1 cellular context compared by ENCODE assay signal in genomic region chr5:134845852-134846640, GRCh38.
TF ChIP-seq lines count a peak whose summit lies in the region.

Gene C5orf24, plus strand, starts transcription at chr5:134845968. Its CDS starts 8,933 bp downstream, at chr5:134854901.

TF ChIP-seq in K562, 482 proteins besides CTCF, POLR2A, EP300 and RAD21 (continued from another document and continues in another):
- TF ChIP-seq GTF2E2 (tag; IDR thresholded peaks at IDR 0.05), result no peak
- no peak for TF ChIP-seq NUFIP1 (IDR thresholded peaks at IDR 0.05; ENCODE audit: partially characterized antibody)
- TF ChIP-seq HDAC3 (IDR thresholded peaks at IDR 0.05; ENCODE audit: borderline replicate concordance, partially characterized antibody), result no peak
- TF ChIP-seq MXD1 (CRISPR knock-in tag; IDR thresholded peaks at IDR 0.05; ENCODE audit: borderline replicate concordance, poor library complexity, severe bottlenecking), result no peak
- TF ChIP-seq WHSC1 (IDR thresholded peaks at IDR 0.05; ENCODE audit: low read length), result no peak
- TF ChIP-seq POLR2G (IDR thresholded peaks at IDR 0.05; ENCODE audit: low read depth, low read length), result peak; percentile 100
- TF ChIP-seq PHB2 (IDR thresholded peaks at IDR 0.05; ENCODE audit: low read depth), result no peak
- no peak for TF ChIP-seq SNAPC5 (CRISPR knock-in tag; IDR thresholded peaks at IDR 0.05)
- peak; percentile 94 for TF ChIP-seq TAF1 (IDR thresholded peaks at IDR 0.05; ENCODE audit: control insufficient read depth, extremely low read depth, insufficient read depth, low read length, severe bottlenecking)
- TF ChIP-seq PHF20 (IDR thresholded peaks at IDR 0.05; ENCODE audit: partially characterized antibody), result peak; percentile 73
- TF ChIP-seq ZEB2 (IDR thresholded peaks at IDR 0.05), result no peak
- no peak for TF ChIP-seq MCM3 (IDR thresholded peaks at IDR 0.05)
- peak; percentile 65; the same call in 1 of the 2 replicates for TF ChIP-seq NCOA6 (IDR thresholded peaks at IDR 0.05)
- no peak for TF ChIP-seq LARP7 (IDR thresholded peaks at IDR 0.05)
- TF ChIP-seq ZNF668 (CRISPR knock-in tag; IDR thresholded peaks at IDR 0.05), result no peak
- TF ChIP-seq FOXJ3 (CRISPR knock-in tag; IDR thresholded peaks at IDR 0.05), result no peak
- no peak for TF ChIP-seq NFE2 (IDR thresholded peaks at IDR 0.05; ENCODE audit: low read depth)
- no peak for TF ChIP-seq ZNF324 (CRISPR knock-in tag; IDR thresholded peaks at IDR 0.05)
- no peak for TF ChIP-seq TEAD2 (tag; IDR thresholded peaks at IDR 0.05)
- TF ChIP-seq RBM25 (IDR thresholded peaks at IDR 0.05; ENCODE audit: low read depth, low read length, severe bottlenecking), result peak; percentile 98
- TF ChIP-seq SAFB (IDR thresholded peaks at IDR 0.05; ENCODE audit: borderline replicate concordance, low read depth, low read length), result peak; percentile 94
- 0 out of 2 replicates have a peak, but pooled peaks have one; percentile 70 for TF ChIP-seq ZNF695 (CRISPR knock-in tag; IDR thresholded peaks at IDR 0.05)
- no peak for TF ChIP-seq ZNF407 (IDR thresholded peaks at IDR 0.05; ENCODE audit: low read depth)
- no peak for TF ChIP-seq HBP1 (CRISPR knock-in tag; IDR thresholded peaks at IDR 0.05)
- no peak for TF ChIP-seq MIER1 (IDR thresholded peaks at IDR 0.05; ENCODE audit: low read depth)
- no peak for TF ChIP-seq TAF9B (IDR thresholded peaks at IDR 0.05; ENCODE audit: partially characterized antibody)
- TF ChIP-seq XRCC3 (IDR thresholded peaks at IDR 0.05), result no peak
- no peak for TF ChIP-seq OTX1 (CRISPR knock-in tag; IDR thresholded peaks at IDR 0.05)
- no peak for TF ChIP-seq ZNF551 (CRISPR knock-in tag; IDR thresholded peaks at IDR 0.05)
- TF ChIP-seq BRD9 (IDR thresholded peaks at IDR 0.05; ENCODE audit: low read depth, partially characterized antibody), result no peak
- TF ChIP-seq CBX2 (IDR thresholded peaks at IDR 0.05; ENCODE audit: insufficient read depth, low read length, poor library complexity, severe bottlenecking), result no peak
- no peak; the same call in 1 of the 2 replicates for TF ChIP-seq ZC3H4 (CRISPR knock-in tag; IDR thresholded peaks at IDR 0.05; ENCODE audit: borderline replicate concordance)
- no peak for TF ChIP-seq ZNF79 (CRISPR knock-in tag; IDR thresholded peaks at IDR 0.05; ENCODE audit: low read depth)
- peak in 1 of 2 experiments; percentile 69; a peak in 2 of 4 replicates for TF ChIP-seq ZMIZ1 (IDR thresholded peaks at IDR 0.05; ENCODE audit: low read depth in 2 of 2, low read length in 2 of 2)
- TF ChIP-seq MLLT1 (IDR thresholded peaks at IDR 0.05), result peak in 1 of 2 experiments; percentile 46; a peak in 1 of 4 replicates
- peak; percentile 41 to 70; a peak in 3 of 4 replicates for TF ChIP-seq MNT (conservative IDR thresholded peaks at IDR 0.05)
- no peak for TF ChIP-seq GTF3C2 (IDR thresholded peaks at IDR 0.05; ENCODE audit: borderline replicate concordance, extremely low read depth, insufficient read length)
- no peak for TF ChIP-seq ZNF165 (CRISPR knock-in tag; IDR thresholded peaks at IDR 0.05; ENCODE audit: borderline replicate concordance)
- TF ChIP-seq XRCC5 (IDR thresholded peaks at IDR 0.05; ENCODE audit: low read depth, low read length), result no peak
- TF ChIP-seq RCOR1 (IDR thresholded peaks at IDR 0.05; ENCODE audit: borderline replicate concordance in 1 of 2, low read depth in 2 of 2, low read length in 2 of 2), result peak in 1 of 2 experiments; percentile 46; a peak in 1 of 4 replicates
- no peak for TF ChIP-seq NR4A1 (CRISPR knock-in tag; IDR thresholded peaks at IDR 0.05)
- 0 out of 2 replicates have a peak, but pooled peaks have one; percentile 45 for TF ChIP-seq NR4A1 (tag; IDR thresholded peaks at IDR 0.05)
- no peak for TF ChIP-seq IRF9 (tag; IDR thresholded peaks at IDR 0.05)
- no peak for TF ChIP-seq KAT8 (IDR thresholded peaks at IDR 0.05; ENCODE audit: low read depth)
- TF ChIP-seq ARID2 (IDR thresholded peaks at IDR 0.05), result no peak
